8 cellular contexts compared by ENCODE assay signal in genomic region chr3:51389423-51390183, GRCh38. TPM values are rescaled to one million over a fixed set of nuclear protein-coding genes. Genes with fewer than 3 reads are reported as not detected.
DNase-seq lines count a peak whose midpoint lies in the region; ATAC-seq lines count a peak whose summit lies in the region.

No MANE protein-coding gene starts in this region.

- peak; percentile 25 for DNase-seq in DMS114 treated with DMSO at 0.1 percent for 48 hours (lab: John Stamatoyannopoulos, UW; ENCODE audit: unreplicated experiment)
- peak; percentile 56 for DNase-seq in Jurkat, Clone E6-1 (ENCODE audit: low read depth, low spot score)
- DNase-seq in activated CD4-positive, alpha-beta T cell treated with anti-CD3 and anti-CD28 coated beads for 48 hours: peak; percentile 66
- DNase-seq in ecto neural progenitor cell (ENCODE audit: low spot score): peak; percentile 76
- DNase-seq in lung microvascular endothelial cell (ENCODE audit: low read depth in 2 of 2): peak; percentile 70 to 80
- peak; percentile 49 to 61 for DNase-seq in stimulated activated naive CD8-positive, alpha-beta T cell treated with anti-CD3 and anti-CD28 coated beads, Interleukin-15, amount 100 ng/mL, for 72 hours

- ATAC-seq in stimulated activated naive CD8-positive, alpha-beta T cell treated with anti-CD3 and anti-CD28 coated beads, Interleukin-15, amount 100 ng/mL, for 72 hours: no peak
- ATAC-seq in activated CD4-positive, CD25-positive, alpha-beta regulatory T cell treated with anti-CD3 and anti-CD28 coated beads, Interleukin-2, amount 50 U/mL, for 24 hours: no peak
- ATAC-seq in HG03432 (IDR thresholded peaks at IDR 0.05; ENCODE audit: unreplicated experiment): no peak

- H3K9me3 Mint-ChIP-seq in stimulated activated naive CD8-positive, alpha-beta T cell treated with anti-CD3 and anti-CD28 coated beads, Interleukin-15, amount 100 ng/mL, for 72 hours: no peaks in the 10 kb centered on the region

- H3K4me3 ChIP-seq in Jurkat, Clone E6-1 (ENCODE audit: low read length): no peak overlapping the region

- no peaks in the 10 kb centered on the region for H3K27me3 Mint-ChIP-seq in stimulated activated naive CD8-positive, alpha-beta T cell treated with anti-CD3 and anti-CD28 coated beads, Interleukin-15, amount 100 ng/mL, for 72 hours

- peaks cover 78% of the 10 kb centered on the region for H3K4me1 Mint-ChIP-seq in stimulated activated naive CD8-positive, alpha-beta T cell treated with anti-CD3 and anti-CD28 coated beads, Interleukin-15, amount 100 ng/mL, for 72 hours

- no peak overlapping the region for H3K4me3 Mint-ChIP-seq in stimulated activated naive CD8-positive, alpha-beta T cell treated with anti-CD3 and anti-CD28 coated beads, Interleukin-15, amount 100 ng/mL, for 72 hours

- peak overlapping the region; percentile 30 to 49 for H3K27ac Mint-ChIP-seq in stimulated activated naive CD8-positive, alpha-beta T cell treated with anti-CD3 and anti-CD28 coated beads, Interleukin-15, amount 100 ng/mL, for 72 hours

RNA-seq across cellular contexts. Expression of gene RBM15B, which starts 1.5 kb away (rescaled TPM):
- polyA plus RNA-seq in Jurkat, Clone E6-1 (2012; ENCODE audit: insufficient read depth, insufficient read length): 31.0 TPM
- total RNA-seq in lung microvascular endothelial cell: 24.2 and 30.8 TPM in 2 replicates

RNA-seq across cellular contexts. Expression of gene MANF, which starts 4.5 kb away (rescaled TPM):
- 220 TPM for polyA plus RNA-seq in Jurkat, Clone E6-1 (2012; ENCODE audit: insufficient read depth, insufficient read length)
- 65.2 and 127 TPM in 2 replicates for total RNA-seq in lung microvascular endothelial cell

Comparison
In these comparisons a context has a peak if more than half of its experiments do, and no peak if none do; other contexts are left out.
1. DNase-seq: peak in every context shown above with its lines; median percentile 76 in ecto neural progenitor cell; 75 in lung microvascular endothelial cell; 66 in activated CD4-positive, alpha-beta T cell treated with anti-CD3 and anti-CD28 coated beads for 48 hours; 56 in Jurkat, Clone E6-1; 55 in stimulated activated naive CD8-positive, alpha-beta T cell treated with anti-CD3 and anti-CD28 coated beads, Interleukin-15, amount 100 ng/mL, for 72 hours; 25 in DMS114 treated with DMSO at 0.1 percent for 48 hours.